ENCODE assay signal across 21 cellular contexts in genomic region chr15:66898656-66899402, GRCh38.
"Had no signal": no experiment of that assay in that cellular context is flagged by ENCODE, and none has a peak within 500 bp of the region (broad histone marks: within the 10 kb centered on the region; RNA-seq: fewer than 3 reads in every experiment).

No MANE protein-coding gene starts in this region.

- H3K36me3 Mint-ChIP-seq: activated naive CD4-positive, alpha-beta T cell treated with anti-CD3 and anti-CD28 coated beads, Interleukin-2, amount 50 U/mL, for 24 hours; naive thymus-derived CD4-positive, alpha-beta T cell; stimulated activated memory B cell treated with anti-CD40 and anti-IgM and Interleukin-4, amounts not matched to agents 10 μg/mL and 1 μg/mL and 100 μg/mL, for 72 hours had no signal

- H3K9me3 ChIP-seq: lower lobe of right lung, psoas muscle, right lobe of liver, spleen, transverse colon had no signal

- H3K27ac ChIP-seq: epithelial cell of prostate, hepatocyte, lower lobe of right lung, psoas muscle, right lobe of liver, spleen, transverse colon had no signal

- ATAC-seq: activated T-helper 17 cell treated with anti-CD3 and anti-CD28 coated beads, Interleukin-2, amount 50 U/mL, for 72 hours; lower lobe of right lung; naive thymus-derived CD4-positive, alpha-beta T cell; psoas muscle; stimulated activated memory B cell treated with anti-CD40 and anti-IgM and Interleukin-4, amounts not matched to agents 10 μg/mL and 1 μg/mL and 100 μg/mL, for 72 hours had no signal

- H3K4me3 ChIP-seq: hepatocyte, lower lobe of right lung, psoas muscle, right lobe of liver, spleen, transverse colon had no signal

- H3K4me1 ChIP-seq: psoas muscle, right lobe of liver, transverse colon had no signal

- H3K27me3 Mint-ChIP-seq: activated naive CD4-positive, alpha-beta T cell treated with anti-CD3 and anti-CD28 coated beads, Interleukin-2, amount 50 U/mL, for 24 hours; activated T-helper 17 cell treated with anti-CD3 and anti-CD28 coated beads, Interleukin-2, amount 50 U/mL, for 72 hours; stimulated activated memory B cell treated with anti-CD40 and anti-IgM and Interleukin-4, amounts not matched to agents 10 μg/mL and 1 μg/mL and 100 μg/mL, for 72 hours had no signal

- H2AFZ ChIP-seq: hepatocyte had no signal

- H3K79me2 ChIP-seq: hepatocyte had no signal

- DNase-seq: activated B cell treated with CpG ODN at 0.5 μM for 24 hours; activated CD4-positive, alpha-beta T cell treated with anti-CD3 and anti-CD28 coated beads, Interleukin-2, amount 10 ng/mL, durations not matched to agents 24 days and 14 days; activated T-cell treated with anti-CD3 and anti-CD28 coated beads for 4 hours; central memory CD4-positive, alpha-beta T cell; cortex of kidney; effector memory CD4-positive, alpha-beta T cell; left cardiac atrium; lower lobe of right lung; naive thymus-derived CD4-positive, alpha-beta T cell; occipital lobe; psoas muscle; spleen; stimulated activated CD4-positive, alpha-beta T cell treated with anti-CD3 and anti-CD28 coated beads, Interleukin-1b, Interleukin-23, amount 100 ng/mL, for 48 hours; transverse colon had no signal

- H3K36me3 ChIP-seq: lower lobe of right lung, right lobe of liver, spleen, transverse colon had no signal

- H3K27ac Mint-ChIP-seq: activated B cell treated with CpG ODN at 0.5 μM for 24 hours; activated CD4-positive, alpha-beta T cell treated with anti-CD3 and anti-CD28 coated beads, Interleukin-2, amount 10 ng/mL, durations not matched to agents 24 days and 14 days; activated naive CD4-positive, alpha-beta T cell treated with anti-CD3 and anti-CD28 coated beads, Interleukin-2, amount 50 U/mL, for 24 hours; activated T-helper 17 cell treated with anti-CD3 and anti-CD28 coated beads, Interleukin-2, amount 50 U/mL, for 72 hours; stimulated activated memory B cell treated with anti-CD40 and anti-IgM and Interleukin-4, amounts not matched to agents 10 μg/mL and 1 μg/mL and 100 μg/mL, for 72 hours; T-helper 1 cell treated with Interleukin-12 subunit alpha and Interleukin-12 subunit beta and Interleukin-4 antibody, amounts not matched to agents 30 μg/mL and 1 μg/mL, for 36 hours had no signal

- H3K4me3 Mint-ChIP-seq: activated B cell treated with CpG ODN at 0.5 μM for 24 hours; activated CD4-positive, alpha-beta T cell treated with anti-CD3 and anti-CD28 coated beads, Interleukin-2, amount 10 ng/mL, durations not matched to agents 24 days and 14 days; activated naive CD4-positive, alpha-beta T cell treated with anti-CD3 and anti-CD28 coated beads, Interleukin-2, amount 50 U/mL, for 24 hours; activated T-helper 17 cell treated with anti-CD3 and anti-CD28 coated beads, Interleukin-2, amount 50 U/mL, for 72 hours; naive thymus-derived CD4-positive, alpha-beta T cell; stimulated activated memory B cell treated with anti-CD40 and anti-IgM and Interleukin-4, amounts not matched to agents 10 μg/mL and 1 μg/mL and 100 μg/mL, for 72 hours; T-helper 1 cell treated with Interleukin-12 subunit alpha and Interleukin-12 subunit beta and Interleukin-4 antibody, amounts not matched to agents 30 μg/mL and 1 μg/mL, for 36 hours had no signal

- H3K9me3 Mint-ChIP-seq: activated B cell treated with CpG ODN at 0.5 μM for 24 hours; activated naive CD4-positive, alpha-beta T cell treated with anti-CD3 and anti-CD28 coated beads, Interleukin-2, amount 50 U/mL, for 24 hours; activated T-helper 17 cell treated with anti-CD3 and anti-CD28 coated beads, Interleukin-2, amount 50 U/mL, for 72 hours; naive thymus-derived CD4-positive, alpha-beta T cell; stimulated activated memory B cell treated with anti-CD40 and anti-IgM and Interleukin-4, amounts not matched to agents 10 μg/mL and 1 μg/mL and 100 μg/mL, for 72 hours; T-helper 1 cell treated with Interleukin-12 subunit alpha and Interleukin-12 subunit beta and Interleukin-4 antibody, amounts not matched to agents 30 μg/mL and 1 μg/mL, for 36 hours had no signal

- H3K4me2 ChIP-seq: hepatocyte had no signal

- H3K27me3 ChIP-seq: hepatocyte, right lobe of liver, spleen, transverse colon had no signal
